Comparison of ENCODE assay signal across 8 cellular contexts in the genomic region with DNA sequence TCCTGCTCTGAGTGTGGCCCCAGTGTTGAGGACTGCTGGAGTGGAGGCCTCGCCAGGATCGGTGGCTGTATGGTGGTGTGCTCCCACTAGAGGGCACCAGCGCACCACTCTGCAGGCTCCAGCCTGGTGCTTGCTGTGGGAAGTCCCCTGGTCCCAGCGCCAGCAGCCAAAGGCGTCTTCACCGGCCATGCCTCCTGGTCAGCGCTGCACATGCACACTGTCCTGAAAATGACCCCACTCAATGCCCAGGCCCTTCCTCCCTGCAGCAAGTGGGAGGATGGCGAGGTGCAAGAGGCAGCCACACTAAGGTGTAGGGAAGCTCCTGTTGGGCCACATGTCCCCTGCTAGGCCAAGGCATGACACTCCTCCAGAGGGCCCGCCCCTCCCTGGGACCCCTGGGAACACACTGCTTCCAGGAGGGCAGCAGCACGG.
DNase-seq lines count a peak whose midpoint lies in the region; ATAC-seq, FAIRE-seq and TF ChIP-seq lines count a peak whose summit lies in the region.

No MANE protein-coding gene starts in this region.

- H3K4me3 ChIP-seq in fibroblast of the aortic adventitia (ENCODE audit: low read depth, low read length) = no peak overlapping the region
- no peak overlapping the region for H3K4me3 ChIP-seq in neutrophil (ENCODE audit: low read depth in 1 of 2, low read length in 1 of 2)

- ATAC-seq in GM21390 (IDR thresholded peaks at IDR 0.05; ENCODE audit: unreplicated experiment) = peak; percentile 86

- H3K36me3 ChIP-seq in neutrophil = no peaks in the 10 kb centered on the region

- H3K9me3 ChIP-seq in neutrophil = no peaks in the 10 kb centered on the region

- TF ChIP-seq CTCF in fibroblast of the aortic adventitia (IDR thresholded peaks at IDR 0.05; ENCODE audit: insufficient read depth, low read length) = peak; percentile 93
- peak; percentile 93 for TF ChIP-seq CTCF in neutrophil (IDR thresholded peaks at IDR 0.05)

- H3K4me1 ChIP-seq in neutrophil (ENCODE audit: control insufficient read depth in 1 of 2, insufficient read depth in 1 of 2, low read depth in 1 of 2, low read length in 1 of 2) = peaks cover 53 to 54% of the 10 kb centered on the region in 2 experiments

- FAIRE-seq in RCC 7860 (lab: Jason Lieb, UNC) = no peak

- no peaks in the 10 kb centered on the region for H3K27me3 ChIP-seq in neutrophil

- H3K27ac ChIP-seq in neutrophil = peak overlapping the region; percentile 71

- DNase-seq in DMS 273 treated with DMSO at 0.1 percent for 48 hours (lab: John Stamatoyannopoulos, UW) (peak; percentile 9), HUDEP-2 (lab: John Stamatoyannopoulos, UW; ENCODE audit: unreplicated experiment in 76 of 76) (peak in 69 of 76 experiments; percentile 2 to 90 (median 62)), RCC 7860 (ENCODE audit: low spot score) (peak; percentile 71), activated T-helper 1 cell treated with Interleukin-2 at 50 U/mL for 16 hours (ENCODE audit: low read depth) (peak; percentile 59), fibroblast of the aortic adventitia (ENCODE audit: low read depth) (peak; percentile 90), stromal cell of bone marrow (ENCODE audit: low read depth) (peak; percentile 65)

Comparison
In these comparisons a context has a peak if more than half of its experiments do, and no peak if none do; other contexts are left out.
1. DNase-seq: peak in every context shown above with its lines; median percentile 90 in fibroblast of the aortic adventitia; 71 in RCC 7860; 65 in stromal cell of bone marrow; 62 in HUDEP-2; 59 in activated T-helper 1 cell treated with Interleukin-2 at 50 U/mL for 16 hours; 9 in DMS 273 treated with DMSO at 0.1 percent for 48 hours.